ENCODE assay signal across 15 cellular contexts in the genomic region with DNA sequence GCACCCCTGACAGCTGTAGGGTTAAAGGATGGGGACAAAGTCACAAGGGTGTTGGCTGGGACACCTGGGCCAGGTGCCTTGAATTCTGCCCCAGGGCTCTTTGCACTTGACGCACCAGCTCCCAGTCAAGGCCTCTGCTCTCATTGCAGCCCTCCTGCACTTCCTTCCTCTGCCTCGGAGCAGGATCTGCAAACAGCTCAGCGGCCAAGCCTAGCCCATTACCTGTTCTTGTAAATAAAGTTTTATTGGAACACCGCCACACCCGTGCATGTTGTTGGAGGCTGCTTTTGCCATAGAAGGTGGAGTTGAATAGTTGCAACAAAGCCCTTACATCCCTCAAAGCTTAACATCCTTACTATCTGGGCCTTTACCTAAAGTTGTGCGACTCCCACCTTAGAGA.
DNase-seq lines count a peak whose midpoint lies in the region; ATAC-seq and TF ChIP-seq lines count a peak whose summit lies in the region.
"Had no signal": no experiment of that assay in that cellular context is flagged by ENCODE, and none has a peak within 500 bp of the region (broad histone marks: within the 10 kb centered on the region; RNA-seq: fewer than 3 reads in every experiment).

No MANE protein-coding gene starts in this region.

- TF ChIP-seq CTCF in colonic mucosa (IDR thresholded peaks at IDR 0.05) (no peak), mucosa of descending colon (IDR thresholded peaks at IDR 0.05) (no peak)

- no peaks in the 10 kb centered on the region for H3K36me3 ChIP-seq in colonic mucosa
- no peaks in the 10 kb centered on the region for H3K36me3 ChIP-seq in mucosa of descending colon (ENCODE audit: low read depth)
- H3K36me3 ChIP-seq: BLaER1 treated with 17β-estradiol and CSF1 and Interleukin-3, amounts not matched to agents 10 nM and 100 nM had no signal

- no peaks in the 10 kb centered on the region for H3K4me1 ChIP-seq in colonic mucosa
- H3K4me1 ChIP-seq in mucosa of descending colon (ENCODE audit: low read depth): no peaks in the 10 kb centered on the region
- H3K4me1 ChIP-seq: BLaER1 treated with 17β-estradiol and CSF1 and Interleukin-3, amounts not matched to agents 10 nM and 100 nM had no signal

- ATAC-seq in mucosa of descending colon (peak; percentile 30), GM21447 (IDR thresholded peaks at IDR 0.05; ENCODE audit: unreplicated experiment) (no peak), HG03280 (IDR thresholded peaks at IDR 0.05; ENCODE audit: unreplicated experiment) (no peak)
- ATAC-seq: GM12878, GM23338 had no signal

- no peak overlapping the region for H3K4me3 ChIP-seq in colonic mucosa
- H3K4me3 ChIP-seq in mucosa of descending colon: no peak overlapping the region
- H3K4me3 ChIP-seq: BLaER1 treated with 17β-estradiol and CSF1 and Interleukin-3, amounts not matched to agents 10 nM and 100 nM; GM12878; GM23338 had no signal

- no peaks in the 10 kb centered on the region for H3K9me3 ChIP-seq in colonic mucosa
- no peaks in the 10 kb centered on the region for H3K9me3 ChIP-seq in mucosa of descending colon

- no peaks in the 10 kb centered on the region for H3K27me3 ChIP-seq in colonic mucosa
- H3K27me3 ChIP-seq: BLaER1 treated with 17β-estradiol and CSF1 and Interleukin-3, amounts not matched to agents 10 nM and 100 nM had no signal

- H3K27ac ChIP-seq in colonic mucosa: no peak overlapping the region
- H3K27ac ChIP-seq: BLaER1 treated with 17β-estradiol and CSF1 and Interleukin-3, amounts not matched to agents 10 nM and 100 nM; KMS-11 had no signal

- DNase-seq in NCI-H146 (lab: John Stamatoyannopoulos, UW) (peak; percentile 34), NCI-H146 treated with DMSO at 0.1 percent for 48 hours (lab: John Stamatoyannopoulos, UW; ENCODE audit: unreplicated experiment) (no peak), colonic mucosa (peak; percentile 52), mucosa of descending colon (no peak), HT-29 (ENCODE audit: low spot score) (no peak)
- DNase-seq: 8988T; CD4-positive, alpha-beta T cell; DMS79; H9 had no signal

- intact Hi-C loops in colonic mucosa (cut with DNase I) (no loop called here), mucosa of descending colon (cut with DNase I, micrococcal nuclease) (no loop called here)

- no peak overlapping the region for H3K9ac ChIP-seq in colonic mucosa (ENCODE audit: low read depth in 2 of 2, low read length in 2 of 2)
- H3K9ac ChIP-seq: BLaER1 treated with 17β-estradiol and CSF1 and Interleukin-3, amounts not matched to agents 10 nM and 100 nM; KMS-11 had no signal

Comparison
In these comparisons a context has a peak if more than half of its experiments do, and no peak if none do; other contexts are left out.
1. DNase-seq: peak in NCI-H146 (single experiment) and colonic mucosa (single experiment); none in NCI-H146 treated with DMSO at 0.1 percent for 48 hours (single experiment), mucosa of descending colon (0 of 3) and HT-29 (single experiment).